In genomic region chr4:2898001-2898400, GRCh38 we compare ENCODE assay signal across 14 cellular contexts. TPM values are rescaled to one million over a fixed set of nuclear protein-coding genes. Genes with fewer than 3 reads are reported as not detected.
DNase-seq lines count a peak whose midpoint lies in the region; ATAC-seq and TF ChIP-seq lines count a peak whose summit lies in the region.
"Had no signal": no experiment of that assay in that cellular context is flagged by ENCODE, and none has a peak within 500 bp of the region (broad histone marks: within the 10 kb centered on the region; RNA-seq: fewer than 3 reads in every experiment).

No MANE protein-coding gene starts in this region.

- no peak for ATAC-seq in CD4-positive, alpha-beta T cell (ENCODE audit: poor library complexity)
- ATAC-seq in left lung: no peak
- no peak for ATAC-seq in GM19395 (IDR thresholded peaks at IDR 0.05; ENCODE audit: unreplicated experiment)

- H3K27ac ChIP-seq in CD4-positive, alpha-beta T cell (ENCODE audit: low read depth, low read length): no peak overlapping the region
- peak overlapping the region; percentile 5 for H3K27ac ChIP-seq in neutrophil
- H3K27ac ChIP-seq in left lung: no peak overlapping the region
- H3K27ac ChIP-seq: BLaER1, SJCRH30 had no signal

- H3K27me3 ChIP-seq in CD4-positive, alpha-beta T cell (ENCODE audit: control insufficient read depth, insufficient read depth, low read length): no peaks in the 10 kb centered on the region
- H3K27me3 ChIP-seq in neutrophil (no peaks in the 10 kb centered on the region), left lung (no peaks in the 10 kb centered on the region)
- H3K27me3 ChIP-seq: BLaER1, SJCRH30 had no signal

- no peaks in the 10 kb centered on the region for H3K4me1 Mint-ChIP-seq in CD4-positive, alpha-beta T cell (ENCODE audit: low read depth)

- no peaks in the 10 kb centered on the region for H3K9me3 ChIP-seq in CD4-positive, alpha-beta T cell (ENCODE audit: control insufficient read depth, low read length)
- H3K9me3 ChIP-seq in neutrophil (no peaks in the 10 kb centered on the region), left lung (no peaks in the 10 kb centered on the region)
- H3K9me3 ChIP-seq: BLaER1, SJCRH30 had no signal

- CTCF ChIA-PET in CD4-positive, alpha-beta T cell (lab: Charles Lee): no interaction called here

- H3K4me3 ChIP-seq in neutrophil (ENCODE audit: low read depth in 1 of 2, low read length in 1 of 2): no peak overlapping the region
- no peak overlapping the region for H3K4me3 ChIP-seq in left lung
- H3K4me3 ChIP-seq: BLaER1, SJCRH30 had no signal

- H3K36me3 Mint-ChIP-seq in CD4-positive, alpha-beta T cell (ENCODE audit: low read depth): peaks cover 88% of the 10 kb centered on the region

- DNase-seq in CD4-positive, alpha-beta T cell: no peak
- DNase-seq in EL (peak; percentile 10), astrocyte of the hippocampus (ENCODE audit: low read depth, low spot score) (peak; percentile 11), left lung (no peak), SHP77 (lab: John Stamatoyannopoulos, UW) (no peak)
- DNase-seq: HCEC 1CT, Karpas-422, NCI-H1930, NCI-H2171 treated with DMSO at 0.1 percent for 48 hours, NCI-H510A treated with DMSO at 0.1 percent for 48 hours, SJCRH30 had no signal

- no peak overlapping the region for H3K4me3 Mint-ChIP-seq in CD4-positive, alpha-beta T cell

- H3K9me3 Mint-ChIP-seq in CD4-positive, alpha-beta T cell: no peaks in the 10 kb centered on the region

- intact Hi-C loops in CD4-positive, alpha-beta T cell (cut with DNase I, micrococcal nuclease): no loop called here
- intact Hi-C loops in left lung (cut with DNase I): no loop called here

- H3K4me1 ChIP-seq in neutrophil (ENCODE audit: control insufficient read depth in 1 of 2, insufficient read depth in 1 of 2, low read depth in 1 of 2, low read length in 1 of 2) (no peaks in the 10 kb centered on the region), left lung (peaks cover 0 to 7% of the 10 kb centered on the region in 2 donors)
- H3K4me1 ChIP-seq: BLaER1, SJCRH30 had no signal

- POLR2A ChIA-PET in CD4-positive, alpha-beta T cell (lab: Charles Lee): no interaction called here

- H3K27ac Mint-ChIP-seq in CD4-positive, alpha-beta T cell: peak overlapping the region; percentile 27

- TF ChIP-seq CTCF in CD4-positive, alpha-beta T cell (IDR thresholded peaks at IDR 0.05): no peak
- TF ChIP-seq CTCF in neutrophil (IDR thresholded peaks at IDR 0.05): no peak
- TF ChIP-seq CTCF in left lung (IDR thresholded peaks at IDR 0.05): no peak

- H3K36me3 ChIP-seq in neutrophil (peaks cover 95% of the 10 kb centered on the region), left lung (peaks cover 0 to 90% of the 10 kb centered on the region in 2 donors)

- H3K27me3 Mint-ChIP-seq in CD4-positive, alpha-beta T cell: no peaks in the 10 kb centered on the region

RNA-seq across cellular contexts. Expression of gene ADD1, which starts 54.4 kb away (rescaled TPM):
- total RNA-seq in CD4-positive, alpha-beta T cell: 100 to 1,000 TPM; 153 TPM
- total RNA-seq in left lung: 100 to 1,000 TPM; 262 to 265 TPM

Comparison
In these comparisons a context has a peak if more than half of its experiments do, and no peak if none do; other contexts are left out.
1. DNase-seq: peak in EL (single experiment) and astrocyte of the hippocampus (single experiment); none in CD4-positive, alpha-beta T cell (0 of 10), left lung (0 of 2) and SHP77 (0 of 2).